Comparison of ENCODE assay signal across 27 cellular contexts in the genomic region with DNA sequence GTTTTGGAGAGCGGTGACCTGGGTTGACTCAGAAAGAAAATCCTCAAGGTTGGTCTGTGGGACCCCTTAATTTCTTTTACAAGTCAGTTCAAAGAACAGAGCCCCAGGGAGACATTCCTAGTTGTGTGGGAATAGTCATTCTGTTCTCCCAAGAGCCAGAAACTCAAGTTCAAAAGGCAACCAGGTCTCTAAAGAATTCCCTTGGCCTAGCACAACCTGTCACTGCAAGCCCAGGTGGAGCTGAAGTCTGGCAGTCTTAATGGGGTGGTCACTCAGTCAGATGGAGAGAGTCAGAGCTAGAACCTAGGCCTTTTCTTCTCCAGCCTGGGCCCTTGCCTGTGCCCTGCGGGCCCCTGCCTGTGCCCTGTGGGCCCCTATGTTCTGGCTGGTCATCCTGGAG.
"Had no signal": no experiment of that assay in that cellular context is flagged by ENCODE, and none has a peak within 500 bp of the region (broad histone marks: within the 10 kb centered on the region; RNA-seq: fewer than 3 reads in every experiment).

No MANE protein-coding gene starts in this region.

- H3K4me3 ChIP-seq: cardiac muscle cell, SJSA1 had no signal

- H3K36me3 Mint-ChIP-seq: activated CD8-positive, alpha-beta memory T cell treated with anti-CD3 and anti-CD28 coated beads, Interleukin-2, amount 10 ng/mL, durations not matched to agents 7 days and 5 days; activated naive CD8-positive, alpha-beta T cell; brain had no signal

- H3K36me3 ChIP-seq: cardiac muscle cell, SJSA1 had no signal

- H3K27me3 Mint-ChIP-seq: activated B cell treated with CpG ODN at 0.5 μM for 24 hours; activated CD4-positive, alpha-beta T cell treated with anti-CD3 and anti-CD28 coated beads, Interleukin-2, amount 10 ng/mL, durations not matched to agents 24 days and 14 days; activated CD8-positive, alpha-beta memory T cell treated with anti-CD3 and anti-CD28 coated beads, Interleukin-2, amount 10 ng/mL, durations not matched to agents 7 days and 5 days; activated naive CD8-positive, alpha-beta T cell; activated T-cell treated with anti-CD3 and anti-CD28 coated beads, Interleukin-2, amount 50 U/mL, for 24 hours had no signal

- H3K27ac ChIP-seq: cardiac muscle cell, SJSA1 had no signal

- ATAC-seq: activated CD8-positive, alpha-beta memory T cell treated with anti-CD3 and anti-CD28 coated beads, Interleukin-2, amount 10 ng/mL, durations not matched to agents 7 days and 5 days; SK-N-SH treated with all-trans-retinoic acid at 6 μM for 48 hours had no signal

- H3K27ac Mint-ChIP-seq: activated B cell treated with CpG ODN at 0.5 μM for 24 hours; activated CD4-positive, alpha-beta T cell treated with anti-CD3 and anti-CD28 coated beads, Interleukin-2, amount 10 ng/mL, durations not matched to agents 24 days and 14 days; activated CD8-positive, alpha-beta memory T cell treated with anti-CD3 and anti-CD28 coated beads, Interleukin-2, amount 10 ng/mL, durations not matched to agents 7 days and 5 days; activated naive CD4-positive, alpha-beta T cell treated with anti-CD3 and anti-CD28 coated beads for 36 hours; activated T-cell treated with anti-CD3 and anti-CD28 coated beads, Interleukin-2, amount 50 U/mL, for 24 hours; activated T-helper 1 cell treated with anti-CD3 and anti-CD28 coated beads, Interleukin-12 subunit alpha, Interleukin-12 subunit beta, Interleukin-2, Interleukin-4 antibody, amounts not matched to agents 30 ng/mL and 10 ng/mL and 1 ng/mL, durations not matched to agents 14 hours and 24 hours and 36 hours; brain had no signal

- DNase-seq: activated B cell treated with CpG ODN at 0.5 μM for 24 hours; activated CD4-positive, alpha-beta T cell treated with anti-CD3 and anti-CD28 coated beads for 1 hour; activated CD4-positive, alpha-beta T cell treated with anti-CD3 and anti-CD28 coated beads, Interleukin-2, amount 10 ng/mL, durations not matched to agents 24 days and 14 days; activated CD4-positive, alpha-beta T cell treated with anti-CD3 and anti-CD28 coated beads, Interleukin-2, amount 50 U/mL, for 48 hours; activated CD8-positive, alpha-beta memory T cell treated with anti-CD3 and anti-CD28 coated beads, Interleukin-2, amount 10 ng/mL, durations not matched to agents 7 days and 5 days; activated gamma-delta T cell; activated naive CD4-positive, alpha-beta T cell treated with anti-CD3 and anti-CD28 coated beads for 36 hours; activated T-cell treated with anti-CD3 and anti-CD28 coated beads, Interleukin-2, amount 50 U/mL, for 24 hours; amygdala; KG1; MV-4-11; NCI-H1105; NCI-H1436; NCI-H1694 treated with DMSO at 0.1 percent for 48 hours; NCI-H2029 treated with DMSO at 0.1 percent for 48 hours; NCI-H345; NCI-H510A; NCI-H82; RPMI8226; SHP77; SW 1271 had no signal

- H3K9me3 ChIP-seq: SJSA1 had no signal

- H3K4me3 Mint-ChIP-seq: activated B cell treated with CpG ODN at 0.5 μM for 24 hours; activated CD4-positive, alpha-beta T cell treated with anti-CD3 and anti-CD28 coated beads, Interleukin-2, amount 10 ng/mL, durations not matched to agents 24 days and 14 days; activated CD8-positive, alpha-beta memory T cell treated with anti-CD3 and anti-CD28 coated beads, Interleukin-2, amount 10 ng/mL, durations not matched to agents 7 days and 5 days; activated naive CD4-positive, alpha-beta T cell treated with anti-CD3 and anti-CD28 coated beads for 36 hours; activated naive CD8-positive, alpha-beta T cell; activated T-cell treated with anti-CD3 and anti-CD28 coated beads, Interleukin-2, amount 50 U/mL, for 24 hours; activated T-helper 1 cell treated with anti-CD3 and anti-CD28 coated beads, Interleukin-12 subunit alpha, Interleukin-12 subunit beta, Interleukin-2, Interleukin-4 antibody, amounts not matched to agents 30 ng/mL and 10 ng/mL and 1 ng/mL, durations not matched to agents 14 hours and 24 hours and 36 hours; brain had no signal

- H3K27me3 ChIP-seq: cardiac muscle cell, SJSA1 had no signal
